13 cellular contexts compared by ENCODE assay signal in genomic region chr5:160071521-160072299, GRCh38. TPM values are rescaled to one million over a fixed set of nuclear protein-coding genes. Genes with fewer than 3 reads are reported as not detected.
DNase-seq lines count a peak whose midpoint lies in the region; ATAC-seq, FAIRE-seq and TF ChIP-seq lines count a peak whose summit lies in the region.
"Had no signal": no experiment of that assay in that cellular context is flagged by ENCODE, and none has a peak within 500 bp of the region (broad histone marks: within the 10 kb centered on the region; RNA-seq: fewer than 3 reads in every experiment).

No MANE protein-coding gene starts in this region.

- no peaks in the 10 kb centered on the region for H3K9me3 Mint-ChIP-seq in activated CD8-positive, alpha-beta T cell treated with anti-CD3 and anti-CD28 coated beads for 36 hours
- no peaks in the 10 kb centered on the region for H3K9me3 Mint-ChIP-seq in activated CD8-positive, alpha-beta T cell treated with anti-CD3 and anti-CD28 coated beads, Interleukin-2, amount 10 ng/mL, durations not matched to agents 7 days and 5 days (ENCODE audit: insufficient read depth)
- no peaks in the 10 kb centered on the region for H3K9me3 Mint-ChIP-seq in natural killer cell

- intact Hi-C loops in activated CD8-positive, alpha-beta T cell treated with anti-CD3 and anti-CD28 coated beads for 36 hours (cut with micrococcal nuclease), result no loop called here
- intact Hi-C loops in upper lobe of right lung (cut with DNase I), result no loop called here
- intact Hi-C loops in natural killer cell (cut with micrococcal nuclease), result no loop called here

- no peaks in the 10 kb centered on the region for H3K27me3 ChIP-seq in upper lobe of right lung
- H3K27me3 ChIP-seq: tibial nerve had no signal

- DNase-seq in activated CD8-positive, alpha-beta T cell treated with anti-CD3 and anti-CD28 coated beads for 36 hours, result no peak
- no peak for DNase-seq in activated CD8-positive, alpha-beta T cell treated with anti-CD3 and anti-CD28 coated beads, Interleukin-2, amount 10 ng/mL, durations not matched to agents 7 days and 5 days
- DNase-seq in cardiac fibroblast (ENCODE audit: low read depth in 2 of 2) (peak; percentile 39 to 76), islet precursor cell (peak; percentile 74), upper lobe of right lung (no peak), NCI-H2107 (lab: John Stamatoyannopoulos, UW) (no peak), natural killer cell (no peak), H54 (ENCODE audit: insufficient read length, low spot score) (no peak)
- DNase-seq: activated CD8-positive, alpha-beta memory T cell treated with anti-CD3 and anti-CD28 coated beads, Interleukin-2, amount 50 U/mL, for 4 hours; DMS79 treated with DMSO at 0.1 percent for 48 hours; Karpas-422; T-helper 9 cell had no signal

- no peak for TF ChIP-seq CTCF in activated CD8-positive, alpha-beta T cell treated with anti-CD3 and anti-CD28 coated beads for 36 hours (IDR thresholded peaks at IDR 0.05)
- TF ChIP-seq CTCF in cardiac fibroblast (IDR thresholded peaks at IDR 0.05; ENCODE audit: low read depth, low read length) (no peak), upper lobe of right lung (IDR thresholded peaks at IDR 0.05) (no peak), natural killer cell (IDR thresholded peaks at IDR 0.05) (no peak)

- FAIRE-seq in H54 (lab: Jason Lieb, UNC), result no peak

- no peak for TF ChIP-seq POLR2A in H54 (IDR thresholded peaks at IDR 0.05; ENCODE audit: low read depth, low read length)

- H3K4me1 ChIP-seq in upper lobe of right lung, result peaks cover 14% of the 10 kb centered on the region

- H3K27ac ChIP-seq in upper lobe of right lung, result no peak overlapping the region
- H3K27ac ChIP-seq: tibial nerve had no signal

- no peak overlapping the region for H3K4me3 ChIP-seq in cardiac fibroblast (replicated peaks in 1 of 2; ENCODE audit: low read depth in 2 of 2, low read length in 2 of 2)
- no peak overlapping the region for H3K4me3 ChIP-seq in upper lobe of right lung
- H3K4me3 ChIP-seq: tibial nerve had no signal

- POLR2A ChIA-PET in activated CD8-positive, alpha-beta T cell treated with anti-CD3 and anti-CD28 coated beads for 36 hours (lab: Charles Lee), result no interaction called here
- POLR2A ChIA-PET in activated CD8-positive, alpha-beta T cell treated with anti-CD3 and anti-CD28 coated beads, Interleukin-2, amount 10 ng/mL, durations not matched to agents 7 days and 5 days (lab: Charles Lee), result no interaction called here

- H3K27ac Mint-ChIP-seq in activated CD8-positive, alpha-beta T cell treated with anti-CD3 and anti-CD28 coated beads for 36 hours, result peak overlapping the region; percentile 7
- H3K27ac Mint-ChIP-seq in activated CD8-positive, alpha-beta T cell treated with anti-CD3 and anti-CD28 coated beads, Interleukin-2, amount 10 ng/mL, durations not matched to agents 7 days and 5 days, result no peak overlapping the region
- H3K27ac Mint-ChIP-seq in natural killer cell, result no peak overlapping the region

- H3K9me3 ChIP-seq in upper lobe of right lung, result no peaks in the 10 kb centered on the region
- H3K9me3 ChIP-seq: tibial nerve had no signal

- no peaks in the 10 kb centered on the region for H3K4me1 Mint-ChIP-seq in activated CD8-positive, alpha-beta T cell treated with anti-CD3 and anti-CD28 coated beads for 36 hours (ENCODE audit: low read depth)
- H3K4me1 Mint-ChIP-seq in activated CD8-positive, alpha-beta T cell treated with anti-CD3 and anti-CD28 coated beads, Interleukin-2, amount 10 ng/mL, durations not matched to agents 7 days and 5 days (ENCODE audit: low read depth), result peaks cover 2% of the 10 kb centered on the region
- peaks cover 0 to 9% of the 10 kb centered on the region in 2 donors for H3K4me1 Mint-ChIP-seq in natural killer cell

- H3K27me3 Mint-ChIP-seq in activated CD8-positive, alpha-beta T cell treated with anti-CD3 and anti-CD28 coated beads for 36 hours, result no peaks in the 10 kb centered on the region
- H3K27me3 Mint-ChIP-seq in activated CD8-positive, alpha-beta T cell treated with anti-CD3 and anti-CD28 coated beads, Interleukin-2, amount 10 ng/mL, durations not matched to agents 7 days and 5 days (ENCODE audit: low read depth), result no peaks in the 10 kb centered on the region
- no peaks in the 10 kb centered on the region for H3K27me3 Mint-ChIP-seq in natural killer cell (ENCODE audit: low read depth in 2 of 2)

- peaks cover 7% of the 10 kb centered on the region for H3K36me3 Mint-ChIP-seq in activated CD8-positive, alpha-beta T cell treated with anti-CD3 and anti-CD28 coated beads for 36 hours (ENCODE audit: low read depth)
- H3K36me3 Mint-ChIP-seq in activated CD8-positive, alpha-beta T cell treated with anti-CD3 and anti-CD28 coated beads, Interleukin-2, amount 10 ng/mL, durations not matched to agents 7 days and 5 days (ENCODE audit: low read depth), result peaks cover 8% of the 10 kb centered on the region
- no peaks in the 10 kb centered on the region for H3K36me3 Mint-ChIP-seq in natural killer cell

- H3K36me3 ChIP-seq in upper lobe of right lung, result peaks cover 13% of the 10 kb centered on the region

- no peak for ATAC-seq in activated CD8-positive, alpha-beta T cell treated with anti-CD3 and anti-CD28 coated beads for 36 hours
- no peak for ATAC-seq in activated CD8-positive, alpha-beta T cell treated with anti-CD3 and anti-CD28 coated beads, Interleukin-2, amount 10 ng/mL, durations not matched to agents 7 days and 5 days
- ATAC-seq in upper lobe of right lung (peak; percentile 53), natural killer cell (no peak)

- H3K4me3 Mint-ChIP-seq in activated CD8-positive, alpha-beta T cell treated with anti-CD3 and anti-CD28 coated beads for 36 hours, result no peak overlapping the region
- no peak overlapping the region for H3K4me3 Mint-ChIP-seq in activated CD8-positive, alpha-beta T cell treated with anti-CD3 and anti-CD28 coated beads, Interleukin-2, amount 10 ng/mL, durations not matched to agents 7 days and 5 days
- no peak overlapping the region for H3K4me3 Mint-ChIP-seq in natural killer cell

- CTCF ChIA-PET in activated CD8-positive, alpha-beta T cell treated with anti-CD3 and anti-CD28 coated beads for 36 hours (lab: Charles Lee), result interaction anchor here (0.8 kb wide), 1 partner anchor 9 kb away, joined by 4 read pairs; no protein-coding TSS in a partner anchor
- CTCF ChIA-PET in activated CD8-positive, alpha-beta T cell treated with anti-CD3 and anti-CD28 coated beads, Interleukin-2, amount 10 ng/mL, durations not matched to agents 7 days and 5 days (lab: Charles Lee), result interaction anchor here (0.8 to 1.6 kb wide), 2 partner anchors 9 to 274 kb away, joined by 3 to 10 read pairs; no protein-coding TSS in a partner anchor

RNA-seq across cellular contexts. Expression of gene PWWP2A, which starts 47.5 kb away (rescaled TPM):
- 10 to 100 TPM; 16.0 to 17.5 TPM for total RNA-seq in activated CD8-positive, alpha-beta T cell treated with anti-CD3 and anti-CD28 coated beads for 36 hours
- 10 to 100 TPM; 19.5 to 24.9 TPM for total RNA-seq in activated CD8-positive, alpha-beta T cell treated with anti-CD3 and anti-CD28 coated beads, Interleukin-2, amount 10 ng/mL, durations not matched to agents 7 days and 5 days
- 26.7 TPM for total RNA-seq in upper lobe of right lung
- 10 to 100 TPM; 24.9 to 37.6 (median 30.2) TPM for total RNA-seq in natural killer cell

Comparison
In these comparisons a context has a peak if more than half of its experiments do, and no peak if none do; other contexts are left out.
1. DNase-seq: peak in cardiac fibroblast (2 of 2) and islet precursor cell (single experiment); none in activated CD8-positive, alpha-beta T cell treated with anti-CD3 and anti-CD28 coated beads for 36 hours (single experiment), activated CD8-positive, alpha-beta T cell treated with anti-CD3 and anti-CD28 coated beads, Interleukin-2, amount 10 ng/mL, durations not matched to agents 7 days and 5 days (single experiment), upper lobe of right lung (single experiment), NCI-H2107 (single experiment), natural killer cell (single experiment) and H54 (single experiment).